Comparison of ENCODE assay signal across 1 cellular context in genomic region chr2:157839162-157839801, GRCh38.
TF ChIP-seq lines count a peak whose summit lies in the region.

No MANE protein-coding gene starts in this region.

TF ChIP-seq in HCT116, 20 proteins besides CTCF, POLR2A, EP300 and RAD21 (continued from another document):
- TF ChIP-seq, protein P1, sequence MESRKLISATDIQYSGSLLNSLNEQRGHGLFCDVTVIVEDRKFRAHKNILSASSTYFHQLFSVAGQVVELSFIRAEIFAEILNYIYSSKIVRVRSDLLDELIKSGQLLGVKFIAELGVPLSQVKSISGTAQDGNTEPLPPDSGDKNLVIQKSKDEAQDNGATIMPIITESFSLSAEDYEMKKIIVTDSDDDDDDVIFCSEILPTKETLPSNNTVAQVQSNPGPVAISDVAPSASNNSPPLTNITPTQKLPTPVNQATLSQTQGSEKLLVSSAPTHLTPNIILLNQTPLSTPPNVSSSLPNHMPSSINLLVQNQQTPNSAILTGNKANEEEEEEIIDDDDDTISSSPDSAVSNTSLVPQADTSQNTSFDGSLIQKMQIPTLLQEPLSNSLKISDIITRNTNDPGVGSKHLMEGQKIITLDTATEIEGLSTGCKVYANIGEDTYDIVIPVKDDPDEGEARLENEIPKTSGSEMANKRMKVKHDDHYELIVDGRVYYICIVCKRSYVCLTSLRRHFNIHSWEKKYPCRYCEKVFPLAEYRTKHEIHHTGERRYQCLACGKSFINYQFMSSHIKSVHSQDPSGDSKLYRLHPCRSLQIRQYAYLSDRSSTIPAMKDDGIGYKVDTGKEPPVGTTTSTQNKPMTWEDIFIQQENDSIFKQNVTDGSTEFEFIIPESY (IDR thresholded peaks at IDR 0.05; ENCODE audit: extremely low read depth, insufficient replicate concordance, low read length) = no peak
- TF ChIP-seq ELF1 (IDR thresholded peaks at IDR 0.05; ENCODE audit: borderline replicate concordance, low read depth) (no peak), FOSL1 (IDR thresholded peaks at IDR 0.05; ENCODE audit: low read depth) (no peak), YY1 (IDR thresholded peaks at IDR 0.05; ENCODE audit: extremely low read depth, insufficient replicate concordance, low read depth, low read length) (no peak), EZH2phosphoT487 (IDR thresholded peaks at IDR 0.05; ENCODE audit: borderline replicate concordance) (no peak), ZFX (IDR thresholded peaks at IDR 0.05) (no peak), EGR1 (IDR thresholded peaks at IDR 0.05; ENCODE audit: low read depth) (no peak), SP1 (IDR thresholded peaks at IDR 0.05; ENCODE audit: low read depth) (peak; percentile 42), ZNF274 (IDR thresholded peaks at IDR 0.05; ENCODE audit: low read depth, low read length) (no peak), CEBPB (IDR thresholded peaks at IDR 0.05; ENCODE audit: low read depth) (0 out of 2 replicates have a peak, but pooled peaks have one; percentile 5), SIN3A (IDR thresholded peaks at IDR 0.05; ENCODE audit: low read depth) (0 out of 2 replicates have a peak, but pooled peaks have one; percentile 33)
